In the genomic region with DNA sequence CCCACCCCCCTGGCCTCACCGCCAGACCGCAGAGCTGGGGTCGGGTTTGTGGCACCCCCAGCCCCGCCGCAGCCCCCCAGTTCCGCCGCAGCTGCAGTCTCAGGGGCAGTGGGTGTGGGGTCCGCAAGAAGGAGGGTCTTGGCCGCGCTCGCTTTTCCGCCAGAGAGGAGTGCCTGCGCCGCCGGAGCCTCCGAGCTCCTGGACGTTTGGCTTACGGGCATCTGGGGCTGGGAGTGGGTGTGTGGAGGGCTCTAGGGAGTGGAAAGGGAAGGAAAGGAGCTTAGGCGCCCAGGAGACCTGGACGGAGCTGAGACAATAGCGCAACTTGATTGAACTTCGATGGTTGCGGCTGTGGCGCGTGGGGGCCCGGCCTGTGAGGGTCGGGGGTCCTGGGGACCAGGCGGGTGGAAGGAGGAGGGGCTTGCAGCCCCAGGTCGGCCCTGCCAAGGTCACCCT, we compare ENCODE assay signal across 8 cellular contexts.
DNase-seq lines count a peak whose midpoint lies in the region; ATAC-seq lines count a peak whose summit lies in the region.

No MANE protein-coding gene starts in this region.

- H3K4me3 Mint-ChIP-seq in immature natural killer cell: peak overlapping the region; percentile 78 to 89 (median 84)

- no peak for ATAC-seq in HG03521 (IDR thresholded peaks at IDR 0.05; ENCODE audit: unreplicated experiment)
- ATAC-seq in GM18519 (IDR thresholded peaks at IDR 0.05; ENCODE audit: low FRiP score, unreplicated experiment): no peak

- peak in 2 of 3 experiments; percentile 39 to 45 for DNase-seq in NCI-H1417 (lab: John Stamatoyannopoulos, UW)
- DNase-seq in NCI-H1417 treated with DMSO at 0.1 percent for 48 hours (lab: John Stamatoyannopoulos, UW): no peak
- DNase-seq in immature natural killer cell: peak in 1 of 3 donors; percentile 2
- DNase-seq in stimulated activated naive CD4-positive, alpha-beta T cell treated with Interleukin-2 at 50 U/mL for 16 hours (lab: John Stamatoyannopoulos, UW): peak; percentile 4
- no peak for DNase-seq in mucosa of gallbladder (ENCODE audit: low spot score)

- H3K27ac ChIP-seq in angular gyrus (ENCODE audit: low read depth, low read length): peak overlapping the region; percentile 94

- peaks cover 7 to 15% (median 14%) of the 10 kb centered on the region in 3 donors for H3K27me3 Mint-ChIP-seq in immature natural killer cell (ENCODE audit: low read depth in 3 of 3)

- H3K36me3 Mint-ChIP-seq in immature natural killer cell: no peaks in the 10 kb centered on the region

- H3K27ac Mint-ChIP-seq in immature natural killer cell: no peak overlapping the region

- H3K4me1 Mint-ChIP-seq in immature natural killer cell: peaks cover 18 to 25% of the 10 kb centered on the region in 2 donors

- no peaks in the 10 kb centered on the region for H3K9me3 Mint-ChIP-seq in immature natural killer cell

Comparison
In these comparisons a context has a peak if more than half of its experiments do, and no peak if none do; other contexts are left out.
1. DNase-seq: peak in NCI-H1417 (2 of 3) and stimulated activated naive CD4-positive, alpha-beta T cell treated with Interleukin-2 at 50 U/mL for 16 hours (single experiment); none in NCI-H1417 treated with DMSO at 0.1 percent for 48 hours (single experiment) and mucosa of gallbladder (single experiment).